Comparison of ENCODE assay signal across 1 cellular context in the genomic region with DNA sequence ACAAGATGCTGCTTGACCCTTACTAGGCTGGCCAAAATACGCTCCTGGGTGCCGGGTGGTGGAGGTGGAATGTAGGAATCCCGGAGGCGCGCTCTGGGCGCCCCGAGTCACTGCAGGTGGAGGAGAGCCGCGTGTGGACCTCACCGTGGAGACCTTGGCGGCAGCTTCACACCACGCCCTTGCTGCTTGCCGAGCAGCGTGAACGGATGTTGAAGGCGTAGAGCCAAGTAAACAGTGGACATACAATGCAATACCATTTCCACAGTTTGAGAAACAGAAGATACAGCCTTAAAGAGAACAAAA.
TF ChIP-seq lines count a peak whose summit lies in the region.

No MANE protein-coding gene starts in this region.

TF ChIP-seq in GM12878, 131 proteins besides CTCF, POLR2A, EP300 and RAD21 (continued from another document):
- TF ChIP-seq, protein P1, sequence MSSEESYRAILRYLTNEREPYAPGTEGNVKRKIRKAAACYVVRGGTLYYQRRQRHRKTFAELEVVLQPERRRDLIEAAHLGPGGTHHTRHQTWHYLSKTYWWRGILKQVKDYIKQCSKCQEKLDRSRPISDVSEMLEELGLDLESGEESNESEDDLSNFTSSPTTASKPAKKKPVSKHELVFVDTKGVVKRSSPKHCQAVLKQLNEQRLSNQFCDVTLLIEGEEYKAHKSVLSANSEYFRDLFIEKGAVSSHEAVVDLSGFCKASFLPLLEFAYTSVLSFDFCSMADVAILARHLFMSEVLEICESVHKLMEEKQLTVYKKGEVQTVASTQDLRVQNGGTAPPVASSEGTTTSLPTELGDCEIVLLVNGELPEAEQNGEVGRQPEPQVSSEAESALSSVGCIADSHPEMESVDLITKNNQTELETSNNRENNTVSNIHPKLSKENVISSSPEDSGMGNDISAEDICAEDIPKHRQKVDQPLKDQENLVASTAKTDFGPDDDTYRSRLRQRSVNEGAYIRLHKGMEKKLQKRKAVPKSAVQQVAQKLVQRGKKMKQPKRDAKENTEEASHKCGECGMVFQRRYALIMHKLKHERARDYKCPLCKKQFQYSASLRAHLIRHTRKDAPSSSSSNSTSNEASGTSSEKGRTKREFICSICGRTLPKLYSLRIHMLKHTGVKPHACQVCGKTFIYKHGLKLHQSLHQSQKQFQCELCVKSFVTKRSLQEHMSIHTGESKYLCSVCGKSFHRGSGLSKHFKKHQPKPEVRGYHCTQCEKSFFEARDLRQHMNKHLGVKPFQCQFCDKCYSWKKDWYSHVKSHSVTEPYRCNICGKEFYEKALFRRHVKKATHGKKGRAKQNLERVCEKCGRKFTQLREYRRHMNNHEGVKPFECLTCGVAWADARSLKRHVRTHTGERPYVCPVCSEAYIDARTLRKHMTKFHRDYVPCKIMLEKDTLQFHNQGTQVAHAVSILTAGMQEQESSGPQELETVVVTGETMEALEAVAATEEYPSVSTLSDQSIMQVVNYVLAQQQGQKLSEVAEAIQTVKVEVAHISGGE (CRISPR knock-in tag; IDR thresholded peaks at IDR 0.05), result no peak
- TF ChIP-seq KLF5 (IDR thresholded peaks at IDR 0.05; ENCODE audit: partially characterized antibody), result no peak
- TF ChIP-seq SMAD1 (IDR thresholded peaks at IDR 0.05; ENCODE audit: low read depth, partially characterized antibody), result no peak
- TF ChIP-seq, protein P2, sequence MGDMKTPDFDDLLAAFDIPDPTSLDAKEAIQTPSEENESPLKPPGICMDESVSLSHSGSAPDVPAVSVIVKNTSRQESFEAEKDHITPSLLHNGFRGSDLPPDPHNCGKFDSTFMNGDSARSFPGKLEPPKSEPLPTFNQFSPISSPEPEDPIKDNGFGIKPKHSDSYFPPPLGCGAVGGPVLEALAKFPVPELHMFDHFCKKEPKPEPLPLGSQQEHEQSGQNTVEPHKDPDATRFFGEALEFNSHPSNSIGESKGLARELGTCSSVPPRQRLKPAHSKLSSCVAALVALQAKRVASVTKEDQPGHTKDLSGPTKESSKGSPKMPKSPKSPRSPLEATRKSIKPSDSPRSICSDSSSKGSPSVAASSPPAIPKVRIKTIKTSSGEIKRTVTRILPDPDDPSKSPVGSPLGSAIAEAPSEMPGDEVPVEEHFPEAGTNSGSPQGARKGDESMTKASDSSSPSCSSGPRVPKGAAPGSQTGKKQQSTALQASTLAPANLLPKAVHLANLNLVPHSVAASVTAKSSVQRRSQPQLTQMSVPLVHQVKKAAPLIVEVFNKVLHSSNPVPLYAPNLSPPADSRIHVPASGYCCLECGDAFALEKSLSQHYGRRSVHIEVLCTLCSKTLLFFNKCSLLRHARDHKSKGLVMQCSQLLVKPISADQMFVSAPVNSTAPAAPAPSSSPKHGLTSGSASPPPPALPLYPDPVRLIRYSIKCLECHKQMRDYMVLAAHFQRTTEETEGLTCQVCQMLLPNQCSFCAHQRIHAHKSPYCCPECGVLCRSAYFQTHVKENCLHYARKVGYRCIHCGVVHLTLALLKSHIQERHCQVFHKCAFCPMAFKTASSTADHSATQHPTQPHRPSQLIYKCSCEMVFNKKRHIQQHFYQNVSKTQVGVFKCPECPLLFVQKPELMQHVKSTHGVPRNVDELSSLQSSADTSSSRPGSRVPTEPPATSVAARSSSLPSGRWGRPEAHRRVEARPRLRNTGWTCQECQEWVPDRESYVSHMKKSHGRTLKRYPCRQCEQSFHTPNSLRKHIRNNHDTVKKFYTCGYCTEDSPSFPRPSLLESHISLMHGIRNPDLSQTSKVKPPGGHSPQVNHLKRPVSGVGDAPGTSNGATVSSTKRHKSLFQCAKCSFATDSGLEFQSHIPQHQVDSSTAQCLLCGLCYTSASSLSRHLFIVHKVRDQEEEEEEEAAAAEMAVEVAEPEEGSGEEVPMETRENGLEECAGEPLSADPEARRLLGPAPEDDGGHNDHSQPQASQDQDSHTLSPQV (IDR thresholded peaks at IDR 0.05), result no peak
- no peak for TF ChIP-seq ASH2L (IDR thresholded peaks at IDR 0.05; ENCODE audit: borderline replicate concordance, low read depth)
- TF ChIP-seq SRF (IDR thresholded peaks at IDR 0.05; ENCODE audit: low read depth in 2 of 2, low read length in 2 of 2), result no peak
- TF ChIP-seq RAD51 (IDR thresholded peaks at IDR 0.05), result no peak
- TF ChIP-seq TCF7 (IDR thresholded peaks at IDR 0.05; ENCODE audit: borderline replicate concordance), result no peak
- no peak for TF ChIP-seq SUPT20H (IDR thresholded peaks at IDR 0.05; ENCODE audit: borderline replicate concordance, control insufficient read depth, low read depth, low read length)
